ENCODE assay signal across 9 cellular contexts in the genomic region with DNA sequence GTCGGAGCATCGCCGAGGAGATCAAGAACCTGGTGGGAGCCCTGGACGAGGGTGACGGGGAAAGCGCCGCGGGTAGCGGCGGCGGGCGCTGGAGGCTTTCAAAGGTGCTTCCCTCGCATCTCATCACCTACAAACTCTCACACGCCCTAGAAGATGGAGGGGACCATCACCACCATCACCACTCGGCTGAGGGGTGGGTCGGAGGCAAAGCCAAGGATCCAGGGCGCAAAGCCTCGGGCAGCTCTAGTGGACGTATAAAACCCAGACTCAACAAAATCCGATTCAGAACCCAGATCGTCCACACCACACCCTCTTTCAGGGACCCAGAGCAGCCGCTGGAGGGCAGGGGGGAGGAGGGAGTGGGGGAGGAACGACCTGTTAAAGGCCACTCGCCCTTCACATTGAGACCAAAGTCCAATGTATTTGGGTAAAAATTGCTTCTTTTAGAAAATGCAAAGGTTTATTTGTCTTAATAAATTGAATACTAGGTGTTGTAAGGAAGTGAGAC. TPM values are rescaled to one million over a fixed set of nuclear protein-coding genes. Genes with fewer than 3 reads are reported as not detected.
DNase-seq lines count a peak whose midpoint lies in the region; ATAC-seq, FAIRE-seq and TF ChIP-seq lines count a peak whose summit lies in the region.
"Had no signal": no experiment of that assay in that cellular context is flagged by ENCODE, and none has a peak within 500 bp of the region (broad histone marks: within the 10 kb centered on the region; RNA-seq: fewer than 3 reads in every experiment).

No MANE protein-coding gene starts in this region.

- DNase-seq in NCI-H510A treated with DMSO at 0.1 percent for 48 hours (lab: John Stamatoyannopoulos, UW) (peak; percentile 59), NCI-H510A (lab: John Stamatoyannopoulos, UW) (no peak), astrocyte (ENCODE audit: low read depth) (no peak), kidney epithelial cell (ENCODE audit: low read depth) (no peak), NCI-H2171 treated with DMSO at 0.1 percent for 48 hours (lab: John Stamatoyannopoulos, UW) (no peak)
- DNase-seq in stimulated activated naive B cell treated with anti-CD40 and anti-IgM and Interleukin-4, amounts not matched to agents 10 μg/mL and 1 μg/mL and 100 μg/mL, for 72 hours: no peak
- DNase-seq: ACHN had no signal

- no peaks in the 10 kb centered on the region for H3K36me3 Mint-ChIP-seq in astrocyte (ENCODE audit: low read depth, unreplicated experiment)
- H3K36me3 Mint-ChIP-seq in stimulated activated naive B cell treated with anti-CD40 and anti-IgM and Interleukin-4, amounts not matched to agents 10 μg/mL and 1 μg/mL and 100 μg/mL, for 72 hours: peaks cover 6 to 14% of the 10 kb centered on the region in 2 donors

- H2AFZ ChIP-seq in astrocyte (ENCODE audit: low read depth, low read length): peak overlapping the region; percentile 65

- no peak for FAIRE-seq in astrocyte (lab: Jason Lieb, UNC)

- H3K36me3 ChIP-seq in astrocyte (ENCODE audit: insufficient read depth, low read length) (no peaks in the 10 kb centered on the region), kidney epithelial cell (ENCODE audit: control insufficient read depth, insufficient read depth, low read length) (no peaks in the 10 kb centered on the region)

- H3K27ac Mint-ChIP-seq in astrocyte (ENCODE audit: unreplicated experiment): peak overlapping the region; percentile 68
- H3K27ac Mint-ChIP-seq in stimulated activated naive B cell treated with anti-CD40 and anti-IgM and Interleukin-4, amounts not matched to agents 10 μg/mL and 1 μg/mL and 100 μg/mL, for 72 hours: no peak overlapping the region

- TF ChIP-seq CTCF in astrocyte (IDR thresholded peaks at IDR 0.05; ENCODE audit: insufficient read depth, low read depth, low read length): no peak
- TF ChIP-seq CTCF in kidney epithelial cell (IDR thresholded peaks at IDR 0.05; ENCODE audit: insufficient read depth, low read length, poor library complexity, severe bottlenecking): peak; percentile 29

- H3K9me3 ChIP-seq in astrocyte (ENCODE audit: insufficient read depth, low read depth, low read length): no peaks in the 10 kb centered on the region

- peak overlapping the region; percentile 86 for H3K4me3 Mint-ChIP-seq in astrocyte (ENCODE audit: unreplicated experiment)
- peak overlapping the region; percentile 32 to 44 for H3K4me3 Mint-ChIP-seq in stimulated activated naive B cell treated with anti-CD40 and anti-IgM and Interleukin-4, amounts not matched to agents 10 μg/mL and 1 μg/mL and 100 μg/mL, for 72 hours

- peak overlapping the region; percentile 89 for H3K4me2 ChIP-seq in astrocyte (ENCODE audit: low read length)

- no peak overlapping the region for H3K27ac ChIP-seq in astrocyte (ENCODE audit: low read depth, low read length)

- peaks cover 20% of the 10 kb centered on the region for H3K4me1 ChIP-seq in astrocyte (ENCODE audit: insufficient read depth, low read length)

- peaks cover 40% of the 10 kb centered on the region for H4K20me1 ChIP-seq in astrocyte (ENCODE audit: insufficient read depth, low read length)

- H3K27me3 Mint-ChIP-seq in astrocyte (ENCODE audit: low read depth, unreplicated experiment): no peaks in the 10 kb centered on the region
- H3K27me3 Mint-ChIP-seq in stimulated activated naive B cell treated with anti-CD40 and anti-IgM and Interleukin-4, amounts not matched to agents 10 μg/mL and 1 μg/mL and 100 μg/mL, for 72 hours: peaks cover 40 to 56% of the 10 kb centered on the region in 2 donors

- no peaks in the 10 kb centered on the region for H3K27me3 ChIP-seq in astrocyte (ENCODE audit: insufficient read depth, low read length)
- H3K27me3 ChIP-seq in kidney epithelial cell (ENCODE audit: control insufficient read depth, insufficient read depth, low read length): no peaks in the 10 kb centered on the region

- H3K9me3 Mint-ChIP-seq in astrocyte (ENCODE audit: unreplicated experiment): peaks cover 2% of the 10 kb centered on the region
- peaks cover 0 to 2% of the 10 kb centered on the region in 2 donors for H3K9me3 Mint-ChIP-seq in stimulated activated naive B cell treated with anti-CD40 and anti-IgM and Interleukin-4, amounts not matched to agents 10 μg/mL and 1 μg/mL and 100 μg/mL, for 72 hours

- H3K9ac ChIP-seq in astrocyte (ENCODE audit: low read length): peak overlapping the region; percentile 78

- peaks cover 8% of the 10 kb centered on the region for H3K4me1 Mint-ChIP-seq in astrocyte (ENCODE audit: low read depth, unreplicated experiment)
- peaks cover 2 to 4% of the 10 kb centered on the region in 2 donors for H3K4me1 Mint-ChIP-seq in stimulated activated naive B cell treated with anti-CD40 and anti-IgM and Interleukin-4, amounts not matched to agents 10 μg/mL and 1 μg/mL and 100 μg/mL, for 72 hours

- H3K4me3 ChIP-seq in astrocyte (ENCODE audit: insufficient read depth, low read depth, low read length) (peak overlapping the region; percentile 68), kidney epithelial cell (ENCODE audit: low read depth, low read length) (peak overlapping the region; percentile 65)

- no peak for ATAC-seq in stimulated activated naive B cell treated with anti-CD40 and anti-IgM and Interleukin-4, amounts not matched to agents 10 μg/mL and 1 μg/mL and 100 μg/mL, for 72 hours (replicated peaks)
- no peak for ATAC-seq in HG03135 (IDR thresholded peaks at IDR 0.05; ENCODE audit: unreplicated experiment)
- ATAC-seq in GM19455 (IDR thresholded peaks at IDR 0.05; ENCODE audit: unreplicated experiment): no peak

- peaks cover 64% of the 10 kb centered on the region for H3K79me2 ChIP-seq in astrocyte (ENCODE audit: insufficient read depth, low read length)

RNA-seq across cellular contexts. Expression of gene SOWAHC, which starts 1.5 kb away (rescaled TPM):
- total RNA-seq in astrocyte (14.1 and 16.5 TPM in 2 replicates), kidney epithelial cell (13.5 and 14.9 TPM in 2 replicates)

RNA-seq across cellular contexts. Expression of gene SEPTIN10, which starts 1.9 kb away (rescaled TPM):
- total RNA-seq in astrocyte: 76.3 and 90.8 TPM in 2 replicates
- total RNA-seq in kidney epithelial cell: 43.2 and 45.7 TPM in 2 replicates
